ENCODE assay signal across 8 cellular contexts in genomic region chr3:191328383-191328962, GRCh38. TPM values are rescaled to one million over a fixed set of nuclear protein-coding genes. Genes with fewer than 3 reads are reported as not detected.
DNase-seq lines count a peak whose midpoint lies in the region; ATAC-seq, FAIRE-seq and TF ChIP-seq lines count a peak whose summit lies in the region.

No MANE protein-coding gene starts in this region.

- no peaks in the 10 kb centered on the region for H3K9me1 ChIP-seq in endothelial cell of umbilical vein (replicated peaks; ENCODE audit: control insufficient read depth, extremely low read depth, insufficient read depth, low read length)

- dilution Hi-C loops in endothelial cell of umbilical vein (cut with MboI; ENCODE audit: extremely low pct_ligation_motif_present, low sequenced_read_pairs), result no loop called here

- no peak overlapping the region for H2BK120ac ChIP-seq in neuronal stem cell (ENCODE audit: low read depth, low read length)

- POLR2A ChIA-PET in OCI-LY7 (lab: Charles Lee), result interaction anchor here (0.7 to 2.5 kb wide), 5 partner anchors 10 to 85 kb away, joined by 3 to 7 read pairs (median 5); no protein-coding TSS in a partner anchor
- POLR2A ChIA-PET in endothelial cell of umbilical vein (lab: Charles Lee), result interaction anchor here (0.6 to 1.0 kb wide), 3 partner anchors 9 to 84 kb away, joined by 3 read pairs; no protein-coding TSS in a partner anchor

- H3K4me1 ChIP-seq in OCI-LY7 (ENCODE audit: insufficient read depth, low read length, poor library complexity, severe bottlenecking), result peaks cover 51% of the 10 kb centered on the region
- peaks cover 36% of the 10 kb centered on the region for H3K4me1 ChIP-seq in endothelial cell of umbilical vein (ENCODE audit: control insufficient read depth, extremely low read depth, insufficient read depth, low read length)
- peaks cover 12 to 14% of the 10 kb centered on the region in 2 donors for H3K4me1 ChIP-seq in neuronal stem cell (ENCODE audit: control insufficient read depth in 2 of 2, insufficient read depth in 1 of 2, low read depth in 1 of 2, low read length in 2 of 2)
- peaks cover 0 to 6% of the 10 kb centered on the region in 2 donors for H3K4me1 ChIP-seq in small intestine (ENCODE audit: control insufficient read depth in 2 of 2, insufficient read depth in 1 of 2, low read depth in 1 of 2, low read length in 1 of 2)

- BruUV-seq in OCI-LY7 (replicated peaks; lab: Mats Ljungman, UMichigan) (TSS peak; percentile 73), endothelial cell of umbilical vein (replicated peaks; lab: Mats Ljungman, UMichigan) (no TSS peak)

- in situ Hi-C loops in GM13977 (cut with MboI; ENCODE audit: low pct_unique_long_range_greater_than_20kb, low sequenced_read_pairs, unreplicated experiment), result no loop called here

- peak overlapping the region; percentile 86 for H3K4me2 ChIP-seq in OCI-LY7 (ENCODE audit: low read length)
- H3K4me2 ChIP-seq in endothelial cell of umbilical vein (ENCODE audit: insufficient read depth, low read length), result peak overlapping the region; percentile 63
- H3K4me2 ChIP-seq in neuronal stem cell (ENCODE audit: insufficient read depth, low read length, poor library complexity, severe bottlenecking), result peak overlapping the region; percentile 61

- WGBS in neuronal stem cell (ENCODE audit: extremely low coverage in 2 of 2, insufficient read length in 2 of 2, insufficient replicate concordance in 1 of 2), 2 donors, result no CpG with 5 or more reads among the region's 9 CpGs
- WGBS in small intestine, 3 donors, result 41 to 55% (median 44%) methylated on average over 9 of the region's 9 CpGs

- no peaks in the 10 kb centered on the region for H3K36me3 ChIP-seq in OCI-LY7 (ENCODE audit: insufficient read depth, low read length)
- H3K36me3 ChIP-seq in endothelial cell of umbilical vein (ENCODE audit: control insufficient read depth in 2 of 2, extremely low read depth in 1 of 2, insufficient read depth in 2 of 2, low read length in 2 of 2), result no peaks in the 10 kb centered on the region
- no peaks in the 10 kb centered on the region for H3K36me3 ChIP-seq in neuronal stem cell (replicated peaks in 1 of 2; ENCODE audit: control insufficient read depth in 2 of 2, insufficient read depth in 2 of 2, low read length in 2 of 2)
- no peaks in the 10 kb centered on the region for H3K36me3 ChIP-seq in small intestine (ENCODE audit: control insufficient read depth in 2 of 2, insufficient read depth in 2 of 2, low read length in 2 of 2)

- H3K79me1 ChIP-seq in neuronal stem cell (ENCODE audit: low read depth, low read length), result no peaks in the 10 kb centered on the region

- H3K79me2 ChIP-seq in OCI-LY7 (ENCODE audit: insufficient read depth, low read depth, low read length) (peaks cover 40% of the 10 kb centered on the region), endothelial cell of umbilical vein (ENCODE audit: control insufficient read depth, insufficient read depth, low read length) (peaks cover 47% of the 10 kb centered on the region)

- peak overlapping the region; percentile 62 for H3K27ac ChIP-seq in OCI-LY7 (ENCODE audit: low read depth, low read length, poor library complexity, severe bottlenecking)
- H3K27ac ChIP-seq in endothelial cell of umbilical vein (ENCODE audit: insufficient read depth, low read depth, low read length), result peak overlapping the region; percentile 94
- no peak overlapping the region for H3K27ac ChIP-seq in neuronal stem cell (replicated peaks; ENCODE audit: low read length)
- H3K27ac ChIP-seq in small intestine (ENCODE audit: low read depth in 1 of 2, low read length in 1 of 2), result peak overlapping the region in 1 of 2 donors; percentile 97

- no peak overlapping the region for H4K91ac ChIP-seq in neuronal stem cell (ENCODE audit: low read depth, low read length, poor library complexity)

- H2BK12ac ChIP-seq in neuronal stem cell (ENCODE audit: low read length), result no peak overlapping the region

- H3K23ac ChIP-seq in neuronal stem cell (ENCODE audit: low read depth, low read length, poor library complexity), result no peak overlapping the region

- no peak overlapping the region for H3K4ac ChIP-seq in neuronal stem cell (ENCODE audit: low read length)

- H4K8ac ChIP-seq in neuronal stem cell (ENCODE audit: low read depth, low read length), result no peak overlapping the region

- DNase-seq in GM12865 (ENCODE audit: low read depth) (no peak), OCI-LY7 (ENCODE audit: low spot score) (no peak), endothelial cell of umbilical vein (ENCODE audit: low read depth, low spot score) (peak; percentile 22), neuronal stem cell (ENCODE audit: low spot score) (no peak), small intestine (no peak), GM13977 (ENCODE audit: low spot score) (no peak)
- no peak for DNase-seq in central memory CD4-positive, alpha-beta T cell

- ATAC-seq in GM18498 (IDR thresholded peaks at IDR 0.05; ENCODE audit: unreplicated experiment), result no peak

- H3K4me3 ChIP-seq in GM12865 (ENCODE audit: low read depth, low read length), result peak overlapping the region; percentile 87
- peak overlapping the region; percentile 95 for H3K4me3 ChIP-seq in OCI-LY7 (ENCODE audit: low read depth, low read length, poor library complexity, severe bottlenecking)
- peak overlapping the region in 2 of 3 experiments; percentile 58 to 96 for H3K4me3 ChIP-seq in endothelial cell of umbilical vein (replicated peaks in 1 of 3; ENCODE audit: insufficient read depth in 1 of 3, low read depth in 1 of 3, low read length in 3 of 3)
- peak overlapping the region in 1 of 2 donors; percentile 55 for H3K4me3 ChIP-seq in neuronal stem cell (ENCODE audit: low read length in 2 of 2)
- H3K4me3 ChIP-seq in small intestine (ENCODE audit: low read depth in 1 of 2, low read length in 2 of 2), result peak overlapping the region in 1 of 2 donors; percentile 95

- no peak overlapping the region for H2AK5ac ChIP-seq in neuronal stem cell (ENCODE audit: low read depth, low read length)

- H3K9me3 ChIP-seq in OCI-LY7 (ENCODE audit: low read length) (no peaks in the 10 kb centered on the region), endothelial cell of umbilical vein (replicated peaks; ENCODE audit: control insufficient read depth, insufficient read depth, low read length) (no peaks in the 10 kb centered on the region), neuronal stem cell (replicated peaks in 1 of 2; ENCODE audit: control insufficient read depth in 2 of 2, insufficient read depth in 1 of 2, low read depth in 1 of 2, low read length in 2 of 2) (no peaks in the 10 kb centered on the region), small intestine (ENCODE audit: control insufficient read depth, low read depth) (no peaks in the 10 kb centered on the region)

- H2BK15ac ChIP-seq in neuronal stem cell (ENCODE audit: low read length), result no peak overlapping the region

- H2BK5ac ChIP-seq in neuronal stem cell (ENCODE audit: low read length), result no peak overlapping the region

- no peak overlapping the region for H3K18ac ChIP-seq in neuronal stem cell (ENCODE audit: low read length)

- H3K27me3 ChIP-seq in endothelial cell of umbilical vein (ENCODE audit: control insufficient read depth in 2 of 2, insufficient read depth in 2 of 2, low read length in 2 of 2) (no peaks in the 10 kb centered on the region), neuronal stem cell (ENCODE audit: control insufficient read depth in 3 of 3, insufficient read depth in 3 of 3, low read depth in 1 of 3, low read length in 3 of 3) (no peaks in the 10 kb centered on the region), small intestine (ENCODE audit: control insufficient read depth in 2 of 2, insufficient read depth in 2 of 2, low read length in 2 of 2) (no peaks in the 10 kb centered on the region)

- H3K9ac ChIP-seq in endothelial cell of umbilical vein (replicated peaks; ENCODE audit: extremely low read depth, insufficient read depth, low read length), result peak overlapping the region; percentile 98
- H3K9ac ChIP-seq in neuronal stem cell (ENCODE audit: low read depth, low read length, poor library complexity), result no peak overlapping the region

- no peak for TF ChIP-seq CTCF in GM12865 (IDR thresholded peaks at IDR 0.05; ENCODE audit: insufficient read depth, low read depth, low read length, missing control alignments)
- TF ChIP-seq CTCF in OCI-LY7 (conservative IDR thresholded peaks at IDR 0.05; ENCODE audit: low read length), result no peak
- TF ChIP-seq CTCF in endothelial cell of umbilical vein (IDR thresholded peaks at IDR 0.05; ENCODE audit: extremely low read depth in 1 of 2, insufficient read depth in 1 of 2, low read depth in 1 of 2, low read length in 2 of 2), result no peak
- TF ChIP-seq CTCF in GM13977 (IDR thresholded peaks at IDR 0.05; ENCODE audit: extremely low read depth, insufficient read depth, missing control alignments), result no peak

- TF ChIP-seq POLR2A in endothelial cell of umbilical vein (IDR thresholded peaks at IDR 0.05; ENCODE audit: low read depth, low read length), result no peak

- H2AFZ ChIP-seq in OCI-LY7 (ENCODE audit: low read length) (peak overlapping the region; percentile 88), endothelial cell of umbilical vein (ENCODE audit: low read depth, low read length) (peak overlapping the region; percentile 53), neuronal stem cell (ENCODE audit: low read length) (peak overlapping the region; percentile 94)

- no peaks in the 10 kb centered on the region for H3K9me2 ChIP-seq in OCI-LY7 (ENCODE audit: insufficient read depth, low read length)

- H3K14ac ChIP-seq in neuronal stem cell (ENCODE audit: low read length), result no peak overlapping the region

- intact Hi-C loops in OCI-LY7 (cut with micrococcal nuclease; ENCODE audit: unreplicated experiment), result loop anchor here (2.0 kb wide), 1 partner anchor 84 kb away; no protein-coding TSS in a partner anchor
- intact Hi-C loops in endothelial cell of umbilical vein (cut with micrococcal nuclease), result no loop called here

- H4K20me1 ChIP-seq in OCI-LY7 (ENCODE audit: insufficient read depth, low read length) (no peaks in the 10 kb centered on the region), endothelial cell of umbilical vein (replicated peaks; ENCODE audit: control insufficient read depth, extremely low read depth, insufficient read depth, low read length) (no peaks in the 10 kb centered on the region)

- CTCF ChIA-PET in OCI-LY7 (lab: Charles Lee; ENCODE audit: unreplicated experiment) (no interaction called here), endothelial cell of umbilical vein (lab: Charles Lee) (interaction anchor here (0.6 to 2.1 kb wide), 11 partner anchors 10 to 192 kb away, joined by 3 to 7 read pairs (median 3); no protein-coding TSS in a partner anchor)

- no peak for FAIRE-seq in endothelial cell of umbilical vein (lab: Jason Lieb, UNC)
- FAIRE-seq in small intestine (lab: Jason Lieb, UNC), result no peak

RNA-seq across cellular contexts. Expression of gene CCDC50, which starts 0.7 kb away (rescaled TPM):
- 31.4 and 32.2 TPM in 2 replicates for total RNA-seq in OCI-LY7 (2014; rRNA removed; shearing (Covaris generic))
- 43.9 and 54.3 TPM in 2 replicates for total RNA-seq in OCI-LY7 (2022)
- total RNA-seq in endothelial cell of umbilical vein, result 137 and 153 TPM in 2 replicates
- polyA plus RNA-seq in endothelial cell of umbilical vein, result 44.4 and 45.0 TPM in 2 replicates
- 77.2 TPM in 2 replicates for polyA plus RNA-seq in endothelial cell of umbilical vein (2011; cell fraction: cytosol; rRNA removed)
- 78.6 and 112 TPM in 2 replicates for polyA plus RNA-seq in endothelial cell of umbilical vein (2011; cell fraction: nucleus; rRNA removed)
- 88.7 and 107 TPM in 2 replicates for polyA plus RNA-seq in endothelial cell of umbilical vein (2012)
- polyA minus RNA-seq in endothelial cell of umbilical vein, result 61.9 and 74.8 TPM in 2 replicates
- polyA minus RNA-seq in endothelial cell of umbilical vein (2011; cell fraction: cytosol; rRNA and poly(A)+ RNA removed), result 44.1 TPM
- polyA minus RNA-seq in endothelial cell of umbilical vein (2011; cell fraction: nucleus; rRNA and poly(A)+ RNA removed), result 175 and 252 TPM in 2 replicates
- polyA plus RNA-seq in neuronal stem cell (2013, experiment 1 of 2), result 46.5 TPM
- polyA plus RNA-seq in neuronal stem cell (2013, experiment 2 of 2), result 47.9 TPM
- polyA plus RNA-seq in small intestine, result 10 to 100 TPM; 18.6 to 31.1 (median 22.1) TPM

RNA-seq across cellular contexts. Expression of gene UTS2B, which starts 1.9 kb away (rescaled TPM):
- 0.44 and 0.92 TPM in 2 replicates for total RNA-seq in OCI-LY7 (2014; rRNA removed; shearing (Covaris generic))
- 0.65 and 1.1 TPM in 2 replicates for total RNA-seq in OCI-LY7 (2022)
- total RNA-seq in endothelial cell of umbilical vein, result 0.81 and 1.1 TPM in 2 replicates
- 0.11 and 0.21 TPM in 2 replicates for polyA plus RNA-seq in endothelial cell of umbilical vein
- 0.24 and 0.31 TPM in 2 replicates for polyA plus RNA-seq in endothelial cell of umbilical vein (2011; cell fraction: cytosol; rRNA removed)
- 0.29 and 0.63 TPM in 2 replicates for polyA plus RNA-seq in endothelial cell of umbilical vein (2011; cell fraction: nucleus; rRNA removed)
- polyA plus RNA-seq in endothelial cell of umbilical vein (2012), result 0.26 and 0.56 TPM in 2 replicates
- polyA minus RNA-seq in endothelial cell of umbilical vein, result 0.63 and 2.0 TPM in 2 replicates
- polyA minus RNA-seq in endothelial cell of umbilical vein (2011; cell fraction: cytosol; rRNA and poly(A)+ RNA removed), result not detected
- 1.3 and 5.6 TPM in 2 replicates for polyA minus RNA-seq in endothelial cell of umbilical vein (2011; cell fraction: nucleus; rRNA and poly(A)+ RNA removed)
- 0.10 TPM for polyA plus RNA-seq in neuronal stem cell (2013, experiment 1 of 2)
- polyA plus RNA-seq in neuronal stem cell (2013, experiment 2 of 2), result 0.07 TPM
- under 1 TPM in 1 of 3 donors, not detected in 2; 0.09 TPM for polyA plus RNA-seq in small intestine
